26 cellular contexts compared by ENCODE assay signal in the genomic region with DNA sequence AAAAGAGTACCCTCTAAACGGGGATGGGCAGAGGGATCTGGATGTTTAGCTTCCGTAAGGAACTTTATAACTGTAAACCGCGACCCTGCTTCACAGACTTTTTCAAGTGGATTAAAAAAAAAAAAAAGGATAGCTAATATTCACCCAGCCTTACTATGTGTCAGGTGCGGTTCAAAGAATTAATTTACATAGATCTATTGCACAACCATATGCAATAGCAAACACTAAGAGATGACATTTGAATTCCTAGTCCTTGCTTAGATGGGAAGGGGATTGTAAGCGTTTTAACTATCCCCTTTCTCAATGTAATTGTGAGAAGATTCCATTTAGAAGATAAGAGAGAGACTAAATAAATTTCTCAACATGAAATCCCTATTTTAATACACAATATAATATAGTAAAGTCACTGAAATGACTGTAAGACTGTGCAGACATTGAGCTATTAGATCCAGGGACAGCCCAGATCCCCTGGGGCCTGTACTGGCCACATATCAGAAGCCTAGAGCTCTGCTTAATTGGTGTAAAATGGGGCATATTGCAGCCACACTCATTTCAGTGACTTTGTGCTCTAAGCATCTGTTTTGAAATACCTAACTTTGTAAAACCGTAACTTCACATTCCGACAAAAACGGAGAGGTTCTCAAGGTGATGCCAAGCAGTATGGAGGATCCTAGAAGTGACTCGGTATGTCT. TPM values are rescaled to one million over a fixed set of nuclear protein-coding genes. Genes with fewer than 3 reads are reported as not detected.
DNase-seq lines count a peak whose midpoint lies in the region; ATAC-seq, FAIRE-seq and TF ChIP-seq lines count a peak whose summit lies in the region.
"Had no signal": no experiment of that assay in that cellular context is flagged by ENCODE, and none has a peak within 500 bp of the region (broad histone marks: within the 10 kb centered on the region; RNA-seq: fewer than 3 reads in every experiment).

No MANE protein-coding gene starts in this region.

- TF ChIP-seq RAD21 in HepG2 (CRISPR knock-in tag; IDR thresholded peaks at IDR 0.05), result no peak

- H3K27me3 Mint-ChIP-seq in WTC11 (ENCODE audit: low read depth), result no peaks in the 10 kb centered on the region
- H3K27me3 Mint-ChIP-seq: central memory CD8-positive, alpha-beta T cell had no signal

- H3K4me1 Mint-ChIP-seq in WTC11, result peaks cover 34% of the 10 kb centered on the region
- H3K4me1 Mint-ChIP-seq: activated naive CD4-positive, alpha-beta T cell treated with anti-CD3 and anti-CD28 coated beads, Interleukin-2, amount 50 U/mL, for 24 hours; central memory CD8-positive, alpha-beta T cell had no signal

- H2AFZ ChIP-seq in HepG2 (ENCODE audit: low read length) (no peak overlapping the region), smooth muscle cell (ENCODE audit: low read depth) (no peak overlapping the region)

- no TSS peak for BruUV-seq in HepG2 (replicated peaks; lab: Mats Ljungman, UMichigan)

- CTCF ChIA-PET in WTC11 (lab: Charles Lee) (interaction anchor here (1.0 kb wide), 1 partner anchor 13 kb away, joined by 3 read pairs; no protein-coding TSS in a partner anchor), HepG2 (lab: Yijun Ruan, JAX; ENCODE audit: low intra/inter-chr PET ratio, low total read pairs) (no interaction called here)

- DNase-seq in NCI-H2171 treated with DMSO at 0.1 percent for 48 hours (lab: John Stamatoyannopoulos, UW), result peak; percentile 1
- no peak for DNase-seq in NCI-H2171 (lab: John Stamatoyannopoulos, UW)
- DNase-seq in WTC11 (ENCODE audit: low spot score), result no peak
- DNase-seq in HepG2 (ENCODE audit: low spot score), result no peak
- DNase-seq in smooth muscle cell (lab: John Stamatoyannopoulos, UW; ENCODE audit: unreplicated experiment), result no peak
- no peak for DNase-seq in HuH-7 (ENCODE audit: low spot score)
- DNase-seq in NCI-H524 treated with DMSO at 0.1 percent for 48 hours (lab: John Stamatoyannopoulos, UW), result no peak
- no peak for DNase-seq in small intestine
- DNase-seq: 8988T; activated CD4-positive, alpha-beta T cell treated with anti-CD3 and anti-CD28 coated beads for 36 hours; effector CD8-positive, alpha-beta T cell; H9; left cardiac atrium; NCI-H1417 treated with DMSO at 0.1 percent for 48 hours; NCI-H774; PC-3; SHP77 treated with DMSO at 0.1 percent for 48 hours; stimulated activated CD4-positive, alpha-beta T cell treated with anti-CD3 and anti-CD28 coated beads, Interleukin-12 subunit alpha, Interleukin-12 subunit beta, amount 100 ng/mL, for 4 hours had no signal

- H3K4me2 ChIP-seq in HepG2 (ENCODE audit: low read depth, low read length) (no peak overlapping the region), smooth muscle cell (no peak overlapping the region)

- H3K4me1 ChIP-seq in HepG2 (ENCODE audit: insufficient read depth, low read length), result peaks cover 40% of the 10 kb centered on the region
- peaks cover 11% of the 10 kb centered on the region for H3K4me1 ChIP-seq in smooth muscle cell (ENCODE audit: low read depth)
- no peaks in the 10 kb centered on the region for H3K4me1 ChIP-seq in small intestine (ENCODE audit: control insufficient read depth in 2 of 2, insufficient read depth in 1 of 2, low read depth in 1 of 2, low read length in 1 of 2)

- TF ChIP-seq CTCF in WTC11 (IDR thresholded peaks at IDR 0.05) (no peak), HepG2 (CRISPR knock-in tag; IDR thresholded peaks at IDR 0.05) (no peak), smooth muscle cell (IDR thresholded peaks at IDR 0.05; ENCODE audit: borderline replicate concordance, insufficient read depth, poor library complexity, severe bottlenecking) (no peak)

- H3K79me2 ChIP-seq in HepG2 (ENCODE audit: insufficient read depth, low read length), result peaks cover 92% of the 10 kb centered on the region
- peaks cover 80% of the 10 kb centered on the region for H3K79me2 ChIP-seq in smooth muscle cell (ENCODE audit: low read depth)

- H4K20me1 ChIP-seq in HepG2 (ENCODE audit: insufficient read depth, low read length) (peaks cover 62% of the 10 kb centered on the region), smooth muscle cell (ENCODE audit: low read depth) (peaks cover 100% of the 10 kb centered on the region)

- peaks cover 18% of the 10 kb centered on the region for H3F3A ChIP-seq in smooth muscle cell (ENCODE audit: low read depth)

- no peak for TF ChIP-seq EP300 in HepG2 (IDR thresholded peaks at IDR 0.05; ENCODE audit: low read depth in 2 of 2, low read length in 2 of 2)
- TF ChIP-seq EP300 in HepG2 (CRISPR knock-in tag; IDR thresholded peaks at IDR 0.05; ENCODE audit: borderline replicate concordance), result no peak

- WGBS in HepG2 (ENCODE audit: low lambda C conversion rate), result 88% methylated on average over 10 of the region's 10 CpGs
- WGBS in smooth muscle cell (ENCODE audit: low lambda C conversion rate), result 79% methylated on average over 10 of the region's 10 CpGs
- 89 to 91% (median 90%) methylated on average over 10 of the region's 10 CpGs for WGBS in small intestine, 3 donors

- peak overlapping the region; percentile 90; the same call in 1 of the 2 replicates for H3K27ac Mint-ChIP-seq in WTC11
- H3K27ac Mint-ChIP-seq: activated CD4-positive, alpha-beta T cell treated with anti-CD3 and anti-CD28 coated beads for 36 hours; activated naive CD4-positive, alpha-beta T cell treated with anti-CD3 and anti-CD28 coated beads, Interleukin-2, amount 50 U/mL, for 24 hours; activated T-helper 1 cell treated with anti-CD3 and anti-CD28 coated beads, Interleukin-12 subunit alpha, Interleukin-12 subunit beta, Interleukin-2, Interleukin-4 antibody, amounts not matched to agents 30 ng/mL and 10 ng/mL and 1 ng/mL, durations not matched to agents 14 hours and 24 hours and 36 hours had no signal

- peaks cover 33% of the 10 kb centered on the region for H3K36me3 Mint-ChIP-seq in WTC11
- H3K36me3 Mint-ChIP-seq: activated naive CD4-positive, alpha-beta T cell treated with anti-CD3 and anti-CD28 coated beads, Interleukin-2, amount 50 U/mL, for 24 hours had no signal

- H3K9ac ChIP-seq in HepG2 (ENCODE audit: insufficient read depth, low read depth, low read length), result no peak overlapping the region
- no peak overlapping the region for H3K9ac ChIP-seq in smooth muscle cell (ENCODE audit: low read depth)

- H3K27ac ChIP-seq in HepG2 (ENCODE audit: extremely low read length, insufficient read depth, low read length) (no peak overlapping the region), smooth muscle cell (ENCODE audit: low read depth) (peak overlapping the region; percentile 1), small intestine (ENCODE audit: low read depth in 1 of 2, low read length in 1 of 2) (no peak overlapping the region)

- ATAC-seq in WTC11 (no peak), HepG2 (no peak)
- ATAC-seq: activated CD4-positive, alpha-beta T cell treated with anti-CD3 and anti-CD28 coated beads for 36 hours; esophagus mucosa; left cardiac atrium; PC-3 had no signal

- intact Hi-C loops in HepG2 (cut with micrococcal nuclease; ENCODE audit: unreplicated experiment), result no loop called here

- H3K36me3 ChIP-seq in HepG2 (replicated peaks in 1 of 2; ENCODE audit: control insufficient read depth in 1 of 2, insufficient read depth in 2 of 2, low read length in 2 of 2), result peaks cover 13 to 55% of the 10 kb centered on the region in 2 experiments
- H3K36me3 ChIP-seq in smooth muscle cell (ENCODE audit: low read depth), result no peaks in the 10 kb centered on the region
- no peaks in the 10 kb centered on the region for H3K36me3 ChIP-seq in small intestine (ENCODE audit: control insufficient read depth in 2 of 2, insufficient read depth in 2 of 2, low read length in 2 of 2)

- POLR2A ChIA-PET in WTC11 (lab: Charles Lee), result interaction anchor here (2.9 kb wide), 1 partner anchor 13 kb away, joined by 22 read pairs; a partner anchor contains a TSS
- POLR2A ChIA-PET in HepG2 (lab: Yijun Ruan, JAX), result interaction anchor here (2.3 kb wide), 1 partner anchor 14 kb away, joined by 6 read pairs; a partner anchor contains a TSS

- FAIRE-seq in HepG2 (lab: Jason Lieb, UNC) (no peak), small intestine (lab: Jason Lieb, UNC) (no peak)
- FAIRE-seq: D721Med, HTR-8/SVneo, TTC549 had no signal

- H3K27me3 ChIP-seq in HepG2 (ENCODE audit: control insufficient read depth in 1 of 2, insufficient read depth in 2 of 2, low read length in 2 of 2), result no peaks in the 10 kb centered on the region
- H3K27me3 ChIP-seq in smooth muscle cell (ENCODE audit: low read depth), result no peaks in the 10 kb centered on the region
- no peaks in the 10 kb centered on the region for H3K27me3 ChIP-seq in small intestine (ENCODE audit: control insufficient read depth in 2 of 2, insufficient read depth in 2 of 2, low read length in 2 of 2)
- H3K27me3 ChIP-seq: ascending aorta had no signal

- H3K9me3 Mint-ChIP-seq in WTC11, result no peaks in the 10 kb centered on the region
- H3K9me3 Mint-ChIP-seq: activated naive CD4-positive, alpha-beta T cell treated with anti-CD3 and anti-CD28 coated beads, Interleukin-2, amount 50 U/mL, for 24 hours; activated T-helper 1 cell treated with anti-CD3 and anti-CD28 coated beads, Interleukin-12 subunit alpha, Interleukin-12 subunit beta, Interleukin-2, Interleukin-4 antibody, amounts not matched to agents 30 ng/mL and 10 ng/mL and 1 ng/mL, durations not matched to agents 14 hours and 24 hours and 36 hours; central memory CD8-positive, alpha-beta T cell; H9 had no signal

- TF ChIP-seq POLR2A in HepG2 (IDR thresholded peaks at IDR 0.05; ENCODE audit: insufficient read depth in 1 of 2, low read depth in 2 of 2, low read length in 2 of 2), result no peak

- in situ Hi-C loops in HepG2 (cut with HindIII; ENCODE audit: extremely low pct_ligation_motif_present, low pct_unique_long_range_greater_than_20kb), result no loop called here

- H3K9me3 ChIP-seq in HepG2 (ENCODE audit: low read length) (no peaks in the 10 kb centered on the region), smooth muscle cell (replicated peaks; ENCODE audit: low read depth) (no peaks in the 10 kb centered on the region), small intestine (ENCODE audit: control insufficient read depth, low read depth) (no peaks in the 10 kb centered on the region)
- H3K9me3 ChIP-seq: ascending aorta had no signal

- no peak overlapping the region for H3K4me3 ChIP-seq in HepG2 (replicated peaks in 1 of 3; ENCODE audit: insufficient read depth in 1 of 3, low read depth in 2 of 3, low read length in 3 of 3)
- H3K4me3 ChIP-seq in smooth muscle cell, result no peak overlapping the region
- H3K4me3 ChIP-seq in small intestine (ENCODE audit: low read depth in 1 of 2, low read length in 2 of 2), result no peak overlapping the region
- H3K4me3 ChIP-seq: ascending aorta had no signal

- H3K4me3 Mint-ChIP-seq in WTC11, result no peak overlapping the region
- H3K4me3 Mint-ChIP-seq: activated CD4-positive, alpha-beta T cell treated with anti-CD3 and anti-CD28 coated beads for 36 hours; activated naive CD4-positive, alpha-beta T cell treated with anti-CD3 and anti-CD28 coated beads, Interleukin-2, amount 50 U/mL, for 24 hours; activated T-helper 1 cell treated with anti-CD3 and anti-CD28 coated beads, Interleukin-12 subunit alpha, Interleukin-12 subunit beta, Interleukin-2, Interleukin-4 antibody, amounts not matched to agents 30 ng/mL and 10 ng/mL and 1 ng/mL, durations not matched to agents 14 hours and 24 hours and 36 hours; central memory CD8-positive, alpha-beta T cell had no signal

RNA-seq across cellular contexts. Expression of a gene that starts 13.6 kb away (rescaled TPM):
- total RNA-seq in WTC11 (2021) (27.5 to 31.2 TPM (median 28.9 TPM) in 3 replicates), HepG2 (2016; rRNA removed; fragmentation: Illumina TruSeq; extraction: Trizol) (7.1 and 7.3 TPM in 2 replicates), smooth muscle cell (20.8 and 26.4 TPM in 2 replicates)
- 1.7 and 1.8 TPM in 2 replicates for total RNA-seq in HepG2 (2016; cell fraction: cytosol; rRNA removed; fragmentation: Illumina TruSeq; extraction: Trizol; ENCODE audit: low read depth)
- total RNA-seq in HepG2 (2016; cell fraction: insoluble cytoplasmic fraction; rRNA removed; fragmentation: Illumina TruSeq; extraction: Trizol), result 7.0 and 7.2 TPM in 2 replicates
- total RNA-seq in HepG2 (2016; cell fraction: membrane; rRNA removed; fragmentation: Illumina TruSeq; extraction: Trizol), result 4.2 and 4.3 TPM in 2 replicates
- total RNA-seq in HepG2 (2016; cell fraction: nucleus; rRNA removed; fragmentation: Illumina TruSeq; extraction: Trizol), result 6.9 and 7.7 TPM in 2 replicates
- polyA plus RNA-seq in HepG2 (2011; rRNA removed) (8.5 and 9.1 TPM in 2 replicates), smooth muscle cell (6.9 and 8.9 TPM in 2 replicates), small intestine (1 to 10 TPM; 1.1 to 3.6 (median 2.2) TPM)
- 6.4 and 10.3 TPM in 2 replicates for polyA plus RNA-seq in HepG2 (2011; cell fraction: cytosol; rRNA removed)
- polyA plus RNA-seq in HepG2 (2011; cell fraction: nucleus; rRNA removed), result 11.4 and 12.5 TPM in 2 replicates
- polyA plus RNA-seq in HepG2 (2012), result 10.4 and 11.8 TPM in 2 replicates
- polyA plus RNA-seq in HepG2 (2016; cell fraction: cytosol; fragmentation: Illumina TruSeq; extraction: Trizol; ENCODE audit: low read depth), result 0.38 TPM in 2 replicates
- polyA plus RNA-seq in HepG2 (2016; cell fraction: insoluble cytoplasmic fraction; fragmentation: Illumina TruSeq; extraction: Trizol; ENCODE audit: low read depth), result 10.2 and 11.9 TPM in 2 replicates
- 2.2 and 2.4 TPM in 2 replicates for polyA plus RNA-seq in HepG2 (2016; cell fraction: membrane; fragmentation: Illumina TruSeq; extraction: Trizol; ENCODE audit: low read depth)
- polyA plus RNA-seq in HepG2 (2016; cell fraction: nucleus; fragmentation: Illumina TruSeq; extraction: Trizol; ENCODE audit: insufficient read depth, low read depth), result 13.3 and 13.4 TPM in 2 replicates
- polyA minus RNA-seq in HepG2 (2011; rRNA and poly(A)+ RNA removed; ENCODE audit: low replicate concordance), result 11.2 and 18.2 TPM in 2 replicates
- 11.8 and 11.9 TPM in 2 replicates for polyA minus RNA-seq in HepG2 (2011; cell fraction: cytosol; rRNA and poly(A)+ RNA removed)
- polyA minus RNA-seq in HepG2 (2011; cell fraction: nucleus; rRNA and poly(A)+ RNA removed), result 10.8 and 11.6 TPM in 2 replicates
